9 cellular contexts compared by ENCODE assay signal in genomic region chr5:55176176-55176818, GRCh38. TPM values are rescaled to one million over a fixed set of nuclear protein-coding genes. Genes with fewer than 3 reads are reported as not detected.
DNase-seq lines count a peak whose midpoint lies in the region; ATAC-seq, FAIRE-seq and TF ChIP-seq lines count a peak whose summit lies in the region.
"Had no signal": no experiment of that assay in that cellular context is flagged by ENCODE, and none has a peak within 500 bp of the region (broad histone marks: within the 10 kb centered on the region; RNA-seq: fewer than 3 reads in every experiment).

No MANE protein-coding gene starts in this region.

- no peak for TF ChIP-seq CTCF in A549 (IDR thresholded peaks at IDR 0.05)

- H3K9ac ChIP-seq in adipocyte (ENCODE audit: low read length) = no peak overlapping the region
- H3K9ac ChIP-seq in iPS-20b (ENCODE audit: low read depth, low read length) = no peak overlapping the region

- H3K27ac ChIP-seq in A549 = peak overlapping the region; percentile 34 to 57; a peak in 3 of 6 replicates
- no peak overlapping the region for H3K27ac ChIP-seq in iPS-20b (ENCODE audit: low read length)

- H3K36me3 ChIP-seq in adipocyte (ENCODE audit: control insufficient read depth, insufficient read depth, low read length, severe bottlenecking) (no peaks in the 10 kb centered on the region), iPS-20b (ENCODE audit: insufficient read depth, low read depth, low read length) (no peaks in the 10 kb centered on the region)

- peak; percentile 13 for FAIRE-seq in A549 (lab: Jason Lieb, UNC)

- ATAC-seq in A549 (peak; percentile 77 to 91), GM19395 (IDR thresholded peaks at IDR 0.05; ENCODE audit: unreplicated experiment) (no peak), GM18517 (IDR thresholded peaks at IDR 0.05; ENCODE audit: unreplicated experiment) (no peak)

- no peak for TF ChIP-seq RAD21 in A549 (conservative IDR thresholded peaks at IDR 0.05 in 1 of 2, IDR thresholded peaks at IDR 0.05 in 1 of 2)

- CTCF ChIA-PET in A549 (lab: Yijun Ruan, JAX) = interaction anchor here (0.9 to 3.3 kb wide), 7 partner anchors 10 to 518 kb away, joined by 3 to 20 read pairs (median 5); partner anchors contain the start of gene GPX8

- 5% methylated on average over 22 of the region's 44 CpGs for WGBS in A549 (ENCODE audit: missing lambda C conversion rate)

- POLR2A ChIA-PET in A549 (lab: Yijun Ruan, JAX) = interaction anchor here (0.6 to 1.5 kb wide), 2 partner anchors 16 to 358 kb away, joined by 3 to 4 read pairs; partner anchors contain the start of gene GPX8

- H3K27me3 ChIP-seq in adipocyte (replicated peaks; ENCODE audit: control insufficient read depth, insufficient read depth, low read length) = peaks cover 53% of the 10 kb centered on the region
- H3K27me3 ChIP-seq in iPS-20b (ENCODE audit: insufficient read depth, low read length) = peaks cover 96% of the 10 kb centered on the region

- DNase-seq in A549 (ENCODE audit: low read depth in 1 of 2, low spot score in 1 of 2) (peak; percentile 70 to 73), H4 (ENCODE audit: low spot score) (peak; percentile 50), NCI-H748 (lab: John Stamatoyannopoulos, UW; ENCODE audit: unreplicated experiment) (peak; percentile 92), adipocyte (ENCODE audit: low read depth) (peak; percentile 59)
- peak; percentile 17 for DNase-seq in stimulated activated CD4-positive, alpha-beta T cell treated with anti-CD3 and anti-CD28 coated beads, Interleukin-4, amount 100 ng/mL, for 1 hour

- H3K4me1 ChIP-seq in A549 (peaks cover 23% of the 10 kb centered on the region), adipocyte (ENCODE audit: control insufficient read depth, insufficient read depth, low read length) (peaks cover 20% of the 10 kb centered on the region), iPS-20b (ENCODE audit: insufficient read depth, low read length) (peaks cover 10% of the 10 kb centered on the region; the same call in 1 of the 2 replicates)

- no peak for TF ChIP-seq EP300 in A549 (IDR thresholded peaks at IDR 0.05)

- H3K9me3 ChIP-seq in A549 = no peaks in the 10 kb centered on the region
- no peaks in the 10 kb centered on the region for H3K9me3 ChIP-seq in adipocyte (ENCODE audit: control insufficient read depth, low read length)
- H3K9me3 ChIP-seq in iPS-20b (ENCODE audit: insufficient read depth, low read depth, low read length) = no peaks in the 10 kb centered on the region

- H3K4me3 ChIP-seq in A549 (peak overlapping the region; percentile 47), adipocyte (ENCODE audit: low read length) (peak overlapping the region; percentile 72), iPS-20b (ENCODE audit: low read length) (peak overlapping the region; percentile 59)

- TF ChIP-seq POLR2A in A549 (IDR thresholded peaks at IDR 0.05; ENCODE audit: low read length) = 0 out of 2 replicates have a peak, but pooled peaks have one; percentile 21

- peak overlapping the region; percentile 99 for H3K4me2 ChIP-seq in A549

TF ChIP-seq in A549, 52 proteins besides CTCF, POLR2A, EP300 and RAD21:
- TF ChIP-seq, protein P1, sequence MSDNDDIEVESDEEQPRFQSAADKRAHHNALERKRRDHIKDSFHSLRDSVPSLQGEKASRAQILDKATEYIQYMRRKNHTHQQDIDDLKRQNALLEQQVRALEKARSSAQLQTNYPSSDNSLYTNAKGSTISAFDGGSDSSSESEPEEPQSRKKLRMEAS (IDR thresholded peaks at IDR 0.05) = peak; percentile 83
- TF ChIP-seq E2F6 (IDR thresholded peaks at IDR 0.05; ENCODE audit: borderline replicate concordance, low read depth) (peak; percentile 92), NR3C1 (IDR thresholded peaks at IDR 0.05) (no peak), FOSL2 (IDR thresholded peaks at IDR 0.05) (no peak), FOSL2 (CRISPR knock-in tag; IDR thresholded peaks at IDR 0.05) (no peak), HOXB13 (CRISPR knock-in tag; IDR thresholded peaks at IDR 0.05; ENCODE audit: low read depth) (no peak), POLR2AphosphoS2 (conservative IDR thresholded peaks at IDR 0.05; ENCODE audit: low read length) (no peak), RNF2 (IDR thresholded peaks at IDR 0.05; ENCODE audit: borderline replicate concordance, low read depth) (peak; percentile 45; the same call in 1 of the 2 replicates), BHLHE40 (IDR thresholded peaks at IDR 0.05; ENCODE audit: low read depth, low read length) (no peak), PBX3 (IDR thresholded peaks at IDR 0.05) (0 out of 2 replicates have a peak, but pooled peaks have one; percentile 19), NFE2L2 (conservative IDR thresholded peaks at IDR 0.05; ENCODE audit: low read length) (no peak)
- TF ChIP-seq, protein P2, sequence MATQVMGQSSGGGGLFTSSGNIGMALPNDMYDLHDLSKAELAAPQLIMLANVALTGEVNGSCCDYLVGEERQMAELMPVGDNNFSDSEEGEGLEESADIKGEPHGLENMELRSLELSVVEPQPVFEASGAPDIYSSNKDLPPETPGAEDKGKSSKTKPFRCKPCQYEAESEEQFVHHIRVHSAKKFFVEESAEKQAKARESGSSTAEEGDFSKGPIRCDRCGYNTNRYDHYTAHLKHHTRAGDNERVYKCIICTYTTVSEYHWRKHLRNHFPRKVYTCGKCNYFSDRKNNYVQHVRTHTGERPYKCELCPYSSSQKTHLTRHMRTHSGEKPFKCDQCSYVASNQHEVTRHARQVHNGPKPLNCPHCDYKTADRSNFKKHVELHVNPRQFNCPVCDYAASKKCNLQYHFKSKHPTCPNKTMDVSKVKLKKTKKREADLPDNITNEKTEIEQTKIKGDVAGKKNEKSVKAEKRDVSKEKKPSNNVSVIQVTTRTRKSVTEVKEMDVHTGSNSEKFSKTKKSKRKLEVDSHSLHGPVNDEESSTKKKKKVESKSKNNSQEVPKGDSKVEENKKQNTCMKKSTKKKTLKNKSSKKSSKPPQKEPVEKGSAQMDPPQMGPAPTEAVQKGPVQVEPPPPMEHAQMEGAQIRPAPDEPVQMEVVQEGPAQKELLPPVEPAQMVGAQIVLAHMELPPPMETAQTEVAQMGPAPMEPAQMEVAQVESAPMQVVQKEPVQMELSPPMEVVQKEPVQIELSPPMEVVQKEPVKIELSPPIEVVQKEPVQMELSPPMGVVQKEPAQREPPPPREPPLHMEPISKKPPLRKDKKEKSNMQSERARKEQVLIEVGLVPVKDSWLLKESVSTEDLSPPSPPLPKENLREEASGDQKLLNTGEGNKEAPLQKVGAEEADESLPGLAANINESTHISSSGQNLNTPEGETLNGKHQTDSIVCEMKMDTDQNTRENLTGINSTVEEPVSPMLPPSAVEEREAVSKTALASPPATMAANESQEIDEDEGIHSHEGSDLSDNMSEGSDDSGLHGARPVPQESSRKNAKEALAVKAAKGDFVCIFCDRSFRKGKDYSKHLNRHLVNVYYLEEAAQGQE (IDR thresholded peaks at IDR 0.05) = no peak
TF ChIP-seq in A549: peak in this region for 4.

RNA-seq across cellular contexts. Expression of gene CDC20B, which starts 3.3 kb away (rescaled TPM):
- polyA plus RNA-seq in A549 (2011; rRNA removed) (0.04 and 0.05 TPM in 2 replicates), A549 (2017; fragmentation: RNase III; extraction: RNeasy Plus Mini Kit Qiagen cat#74134 plus additional on column Dnase treatment) (not detected in 3 replicates)
- polyA plus RNA-seq in A549 (2012; cell fraction: cytosol; rRNA removed) = 0.01 TPM in 1 of 2 replicates, not detected in the other
- 0.02 TPM in 1 of 2 replicates, not detected in the other for polyA plus RNA-seq in A549 (2012; cell fraction: nucleus; rRNA removed)
- not detected in 2 replicates for polyA minus RNA-seq in A549 (2011; rRNA and poly(A)+ RNA removed)
- not detected in 2 replicates for total RNA-seq in H4 (2014; rRNA removed; shearing (Covaris generic))
- total RNA-seq: dermis microvascular lymphatic vessel endothelial cell had no signal

RNA-seq across cellular contexts. Expression of gene GPX8, which starts 16.3 kb away (rescaled TPM):
- polyA plus RNA-seq in A549 (2011; rRNA removed) = 67.9 and 86.0 TPM in 2 replicates
- 14.4 and 15.3 TPM in 2 replicates for polyA plus RNA-seq in A549 (2012; cell fraction: cytosol; rRNA removed)
- 4.7 and 7.0 TPM in 2 replicates for polyA plus RNA-seq in A549 (2012; cell fraction: nucleus; rRNA removed)
- 51.2 to 55.7 TPM (median 51.8 TPM) in 3 replicates for polyA plus RNA-seq in A549 (2017; fragmentation: RNase III; extraction: RNeasy Plus Mini Kit Qiagen cat#74134 plus additional on column Dnase treatment)
- 10.4 and 13.4 TPM in 2 replicates for polyA minus RNA-seq in A549 (2011; rRNA and poly(A)+ RNA removed)
- total RNA-seq in H4 (2014; rRNA removed; shearing (Covaris generic)) = 129 and 152 TPM in 2 replicates

RNA-seq across cellular contexts. Expression of gene MCIDAS, which starts 50.8 kb away (rescaled TPM):
- polyA plus RNA-seq in A549 (2011; rRNA removed) (1.7 and 2.2 TPM in 2 replicates), A549 (2017; fragmentation: RNase III; extraction: RNeasy Plus Mini Kit Qiagen cat#74134 plus additional on column Dnase treatment) (1.7 to 2.2 TPM (median 1.7 TPM) in 3 replicates)
- polyA plus RNA-seq in A549 (2012; cell fraction: cytosol; rRNA removed) = 2.1 and 2.6 TPM in 2 replicates
- 5.5 and 7.5 TPM in 2 replicates for polyA plus RNA-seq in A549 (2012; cell fraction: nucleus; rRNA removed)
- polyA minus RNA-seq in A549 (2011; rRNA and poly(A)+ RNA removed) = 1.5 and 4.4 TPM in 2 replicates
- 0.21 and 0.48 TPM in 2 replicates for total RNA-seq in H4 (2014; rRNA removed; shearing (Covaris generic))
- total RNA-seq: dermis microvascular lymphatic vessel endothelial cell had no signal

RNA-seq across cellular contexts. Expression of gene CCNO, which starts 57.1 kb away (rescaled TPM):
- polyA plus RNA-seq in A549 (2011; rRNA removed) (2.2 and 2.6 TPM in 2 replicates), A549 (2017; fragmentation: RNase III; extraction: RNeasy Plus Mini Kit Qiagen cat#74134 plus additional on column Dnase treatment) (4.7 to 5.1 TPM (median 4.8 TPM) in 3 replicates)
- polyA plus RNA-seq in A549 (2012; cell fraction: cytosol; rRNA removed) = 6.5 and 9.0 TPM in 2 replicates
- polyA plus RNA-seq in A549 (2012; cell fraction: nucleus; rRNA removed) = 19.7 and 26.4 TPM in 2 replicates
- polyA minus RNA-seq in A549 (2011; rRNA and poly(A)+ RNA removed) = 0.45 and 1.1 TPM in 2 replicates
- 1.4 and 2.4 TPM in 2 replicates for total RNA-seq in H4 (2014; rRNA removed; shearing (Covaris generic))
- total RNA-seq: dermis microvascular lymphatic vessel endothelial cell had no signal

Comparison
In these comparisons a context has a peak if more than half of its experiments do, and no peak if none do; other contexts are left out.
1. ATAC-seq: peak in A549 (2 of 2); none in GM19395 (single experiment) and GM18517 (single experiment).
2. DNase-seq: peak in every context shown above with its lines; median percentile 92 in NCI-H748; 72 in A549; 59 in adipocyte; 50 in H4; 17 in stimulated activated CD4-positive, alpha-beta T cell treated with anti-CD3 and anti-CD28 coated beads, Interleukin-4, amount 100 ng/mL, for 1 hour.
3. Peak in every context shown above with its lines, with median percentiles within 50 percentile points of each other: H3K4me3 ChIP-seq.